19 cellular contexts compared by ENCODE assay signal in the genomic region with DNA sequence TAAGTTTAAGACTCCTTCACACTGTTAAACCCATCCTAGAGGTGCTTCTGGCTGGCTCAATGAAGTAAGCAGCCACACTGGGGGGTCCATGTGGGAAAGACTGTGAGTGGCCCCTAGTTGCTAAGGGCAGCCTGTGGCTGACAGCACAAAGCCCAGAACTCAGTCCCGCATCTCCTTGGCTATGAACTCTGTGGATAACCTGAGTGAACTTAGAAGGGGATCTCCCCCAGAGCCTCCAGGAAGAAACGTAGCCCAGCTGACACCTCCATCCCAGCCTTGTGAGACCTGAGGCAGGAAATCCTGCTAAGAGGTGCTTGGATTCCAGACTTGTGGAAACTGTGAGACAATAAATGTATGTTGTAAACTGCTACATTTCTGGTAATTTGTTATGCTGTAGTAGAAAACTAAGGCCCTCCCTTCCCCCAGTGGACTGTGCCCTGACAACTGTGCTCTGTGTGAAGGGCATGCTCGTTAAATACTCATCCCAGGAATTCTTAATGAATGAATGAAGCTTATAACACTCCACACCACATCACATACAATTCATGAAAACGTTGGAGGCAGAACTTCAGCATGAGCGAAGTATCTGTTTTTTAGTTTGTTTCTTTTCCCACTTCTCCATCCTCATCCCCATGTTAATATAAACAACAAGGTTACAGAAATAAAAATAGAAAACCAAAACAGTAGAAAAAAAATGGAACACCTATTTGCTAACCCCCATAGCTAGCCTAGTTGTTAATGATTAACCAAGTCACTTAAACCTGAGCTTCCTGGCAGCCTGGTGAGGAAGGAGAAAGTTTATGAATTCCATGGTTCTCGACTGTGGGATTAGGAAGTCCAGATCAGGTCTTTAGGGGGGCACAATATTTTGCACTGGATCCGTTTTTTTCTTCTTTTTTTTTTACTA. TPM values are rescaled to one million over a fixed set of nuclear protein-coding genes. Genes with fewer than 3 reads are reported as not detected.
DNase-seq lines count a peak whose midpoint lies in the region; ATAC-seq, FAIRE-seq and TF ChIP-seq lines count a peak whose summit lies in the region.
"Had no signal": no experiment of that assay in that cellular context is flagged by ENCODE, and none has a peak within 500 bp of the region (broad histone marks: within the 10 kb centered on the region; RNA-seq: fewer than 3 reads in every experiment).

No MANE protein-coding gene starts in this region.

- no peaks in the 10 kb centered on the region for H3K36me3 Mint-ChIP-seq in natural killer cell treated with Interleukin-12 subunit alpha and Interleukin-12 subunit beta and Interleukin-15 and Interleukin-18, amount 100 ng/mL, for 72 hours
- H3K36me3 Mint-ChIP-seq in natural killer cell: no peaks in the 10 kb centered on the region
- H3K36me3 Mint-ChIP-seq in central memory CD8-positive, alpha-beta T cell (ENCODE audit: insufficient read depth): no peaks in the 10 kb centered on the region
- no peaks in the 10 kb centered on the region for H3K36me3 Mint-ChIP-seq in stimulated activated effector memory CD8-positive, alpha-beta T cell treated with anti-CD3 and anti-CD28 coated beads, Interleukin-12 subunit alpha, Interleukin-12 subunit beta, amount 100 ng/mL, for 72 hours
- H3K36me3 Mint-ChIP-seq: CD14-positive monocyte had no signal

- H3K27me3 Mint-ChIP-seq in natural killer cell treated with Interleukin-12 subunit alpha and Interleukin-12 subunit beta and Interleukin-15 and Interleukin-18, amount 100 ng/mL, for 72 hours: no peaks in the 10 kb centered on the region
- no peaks in the 10 kb centered on the region for H3K27me3 Mint-ChIP-seq in natural killer cell (ENCODE audit: low read depth in 2 of 2)
- no peaks in the 10 kb centered on the region for H3K27me3 Mint-ChIP-seq in central memory CD8-positive, alpha-beta T cell

- TF ChIP-seq POLR2A in H54 (IDR thresholded peaks at IDR 0.05; ENCODE audit: low read depth, low read length): no peak

- peaks cover 24 to 43% of the 10 kb centered on the region in 2 donors for H3K4me1 Mint-ChIP-seq in natural killer cell treated with Interleukin-12 subunit alpha and Interleukin-12 subunit beta and Interleukin-15 and Interleukin-18, amount 100 ng/mL, for 72 hours (ENCODE audit: low read depth in 2 of 2)
- H3K4me1 Mint-ChIP-seq in natural killer cell: peaks cover 30 to 39% of the 10 kb centered on the region in 2 donors
- H3K4me1 Mint-ChIP-seq in central memory CD8-positive, alpha-beta T cell: peaks cover 36% of the 10 kb centered on the region
- peaks cover 30% of the 10 kb centered on the region for H3K4me1 Mint-ChIP-seq in stimulated activated effector memory CD8-positive, alpha-beta T cell treated with anti-CD3 and anti-CD28 coated beads, Interleukin-12 subunit alpha, Interleukin-12 subunit beta, amount 100 ng/mL, for 72 hours

- H3K9me3 Mint-ChIP-seq in natural killer cell treated with Interleukin-12 subunit alpha and Interleukin-12 subunit beta and Interleukin-15 and Interleukin-18, amount 100 ng/mL, for 72 hours: peaks cover 3% of the 10 kb centered on the region
- no peaks in the 10 kb centered on the region for H3K9me3 Mint-ChIP-seq in natural killer cell
- H3K9me3 Mint-ChIP-seq in central memory CD8-positive, alpha-beta T cell: no peaks in the 10 kb centered on the region
- H3K9me3 Mint-ChIP-seq in stimulated activated effector memory CD8-positive, alpha-beta T cell treated with anti-CD3 and anti-CD28 coated beads, Interleukin-12 subunit alpha, Interleukin-12 subunit beta, amount 100 ng/mL, for 72 hours: peaks cover 4% of the 10 kb centered on the region

- no peak for DNase-seq in natural killer cell treated with Interleukin-12 subunit alpha and Interleukin-12 subunit beta and Interleukin-15 and Interleukin-18, amount 100 ng/mL, for 72 hours (ENCODE audit: low spot score)
- DNase-seq in natural killer cell (no peak), left colon (peak in 1 of 2 donors; percentile 18), GM19239 (ENCODE audit: insufficient read length, low spot score) (no peak), H54 (ENCODE audit: insufficient read length, low spot score) (no peak)
- no peak for DNase-seq in central memory CD8-positive, alpha-beta T cell (ENCODE audit: low spot score in 2 of 2)
- DNase-seq in stimulated activated effector memory CD8-positive, alpha-beta T cell treated with anti-CD3 and anti-CD28 coated beads, Interleukin-12 subunit alpha, Interleukin-12 subunit beta, amount 100 ng/mL, for 72 hours (ENCODE audit: low spot score in 2 of 2): no peak
- DNase-seq: 8988T, NCI-H1105, NCI-H2081 treated with DMSO at 0.1 percent for 48 hours, NCI-H69 had no signal

- peak overlapping the region; percentile 33 to 85 for H3K27ac Mint-ChIP-seq in natural killer cell treated with Interleukin-12 subunit alpha and Interleukin-12 subunit beta and Interleukin-15 and Interleukin-18, amount 100 ng/mL, for 72 hours
- H3K27ac Mint-ChIP-seq in natural killer cell: no peak overlapping the region
- peak overlapping the region; percentile 83 for H3K27ac Mint-ChIP-seq in central memory CD8-positive, alpha-beta T cell (ENCODE audit: low read depth)
- H3K27ac Mint-ChIP-seq in stimulated activated effector memory CD8-positive, alpha-beta T cell treated with anti-CD3 and anti-CD28 coated beads, Interleukin-12 subunit alpha, Interleukin-12 subunit beta, amount 100 ng/mL, for 72 hours: peak overlapping the region; percentile 14
- H3K27ac Mint-ChIP-seq: CD14-positive monocyte had no signal

- ATAC-seq in natural killer cell treated with Interleukin-12 subunit alpha and Interleukin-12 subunit beta and Interleukin-15 and Interleukin-18, amount 100 ng/mL, for 72 hours: no peak
- ATAC-seq in natural killer cell: no peak
- ATAC-seq in central memory CD8-positive, alpha-beta T cell (replicated peaks; ENCODE audit: extremely low read depth, poor library complexity, severe bottlenecking): no peak
- ATAC-seq in left colon: peak; percentile 86
- ATAC-seq in stimulated activated effector memory CD8-positive, alpha-beta T cell treated with anti-CD3 and anti-CD28 coated beads, Interleukin-12 subunit alpha, Interleukin-12 subunit beta, amount 100 ng/mL, for 72 hours: no peak
- ATAC-seq in HG02642 (IDR thresholded peaks at IDR 0.05; ENCODE audit: poor library complexity, unreplicated experiment): no peak
- ATAC-seq: Right ventricle myocardium inferior had no signal

- TF ChIP-seq CTCF in natural killer cell (IDR thresholded peaks at IDR 0.05): no peak

- FAIRE-seq in GM19239 (lab: Jason Lieb, UNC): no peak
- no peak for FAIRE-seq in H54 (lab: Jason Lieb, UNC)
- FAIRE-seq: GM12891, GM18507, H1, HTR-8/SVneo, RCC 7860 had no signal

- intact Hi-C loops in natural killer cell (cut with micrococcal nuclease) (no loop called here), left colon (cut with DNase I, micrococcal nuclease) (no loop called here)

- H3K4me3 Mint-ChIP-seq in natural killer cell treated with Interleukin-12 subunit alpha and Interleukin-12 subunit beta and Interleukin-15 and Interleukin-18, amount 100 ng/mL, for 72 hours: no peak overlapping the region
- H3K4me3 Mint-ChIP-seq in natural killer cell: no peak overlapping the region
- H3K4me3 Mint-ChIP-seq in central memory CD8-positive, alpha-beta T cell: no peak overlapping the region
- no peak overlapping the region for H3K4me3 Mint-ChIP-seq in stimulated activated effector memory CD8-positive, alpha-beta T cell treated with anti-CD3 and anti-CD28 coated beads, Interleukin-12 subunit alpha, Interleukin-12 subunit beta, amount 100 ng/mL, for 72 hours
- H3K4me3 Mint-ChIP-seq: CD14-positive monocyte had no signal

RNA-seq across cellular contexts. Expression of a gene that starts 36.8 kb away (rescaled TPM):
- 100 to 1,000 TPM; 108 to 136 TPM for total RNA-seq in natural killer cell treated with Interleukin-12 subunit alpha and Interleukin-12 subunit beta and Interleukin-15 and Interleukin-18, amount 100 ng/mL, for 72 hours
- 100 to 1,000 TPM; 263 to 403 (median 312) TPM for total RNA-seq in natural killer cell
- 10 to 100 TPM; 31.6 to 32.0 TPM for total RNA-seq in left colon
- total RNA-seq: H1 had no signal

Comparison
In these comparisons a context has a peak if more than half of its experiments do, and no peak if none do; other contexts are left out.
1. H3K27ac Mint-ChIP-seq: peak in natural killer cell treated with Interleukin-12 subunit alpha and Interleukin-12 subunit beta and Interleukin-15 and Interleukin-18, amount 100 ng/mL, for 72 hours (2 of 2), central memory CD8-positive, alpha-beta T cell (single experiment) and stimulated activated effector memory CD8-positive, alpha-beta T cell treated with anti-CD3 and anti-CD28 coated beads, Interleukin-12 subunit alpha, Interleukin-12 subunit beta, amount 100 ng/mL, for 72 hours (single experiment); none in natural killer cell (0 of 2).